ENCODE assay signal across 7 cellular contexts in genomic region chr14:23689709-23690514, GRCh38. TPM values are rescaled to one million over a fixed set of nuclear protein-coding genes. Genes with fewer than 3 reads are reported as not detected.
DNase-seq lines count a peak whose midpoint lies in the region; ATAC-seq and TF ChIP-seq lines count a peak whose summit lies in the region.
"Not testable (repeated sequence)": the region's sequence is repeated elsewhere in the genome, so short reads cannot be mapped to it uniquely, and the experiment has no call there.
"Had no signal": no experiment of that assay in that cellular context is flagged by ENCODE, and none has a peak within 500 bp of the region (broad histone marks: within the 10 kb centered on the region; RNA-seq: fewer than 3 reads in every experiment).

No MANE protein-coding gene starts in this region.

- H3K9me3 ChIP-seq in liver (ENCODE audit: control insufficient read depth in 4 of 4, low read length in 3 of 4); prostate gland: not testable (repeated sequence)

- H3K36me3 Mint-ChIP-seq in WTC11 = not testable (repeated sequence)

- not testable (repeated sequence) for H3K9ac ChIP-seq in liver (ENCODE audit: low read depth in 1 of 2, low read length in 2 of 2)

- 74% methylated on average over 3 of the region's 3 CpGs for WGBS in liver
- 76% methylated on average over 3 of the region's 3 CpGs for WGBS in prostate gland

- TF ChIP-seq POLR2A in prostate gland (IDR thresholded peaks at IDR 0.05) = not testable (repeated sequence)

- not testable (repeated sequence) for H3K27ac Mint-ChIP-seq in WTC11

- TF ChIP-seq RAD21 in liver (IDR thresholded peaks at IDR 0.05) = peak in 1 of 2 donors; percentile 35

- peaks cover 22% of the 10 kb centered on the region for H3K9me3 Mint-ChIP-seq in WTC11

- peak; percentile 8 for DNase-seq in COLO668 (lab: John Stamatoyannopoulos, UW; ENCODE audit: unreplicated experiment)
- DNase-seq in LNCaP clone FGC (ENCODE audit: low read depth) = peak; percentile 90
- not testable (repeated sequence) for DNase-seq in WTC11 (ENCODE audit: low spot score); left lobe of liver (ENCODE audit: low spot score)
- DNase-seq in prostate gland (ENCODE audit: low spot score) = peak; percentile 48

- not testable (repeated sequence) for H3K4me1 Mint-ChIP-seq in WTC11

- H3K27ac ChIP-seq in liver (ENCODE audit: low read depth in 1 of 2, low read length in 2 of 2) (peak overlapping the region; percentile 11 to 42), prostate gland (peak overlapping the region in 1 of 2 donors; percentile 60)

- not testable (repeated sequence) for H3K4me3 Mint-ChIP-seq in WTC11

- not testable (repeated sequence) for H3K36me3 ChIP-seq in liver (ENCODE audit: control insufficient read depth in 4 of 4, insufficient read depth in 3 of 4, low read depth in 1 of 4, low read length in 3 of 4); prostate gland

- H3K27me3 Mint-ChIP-seq in WTC11 (ENCODE audit: low read depth) = not testable (repeated sequence)

- not testable (repeated sequence) for H3K27me3 ChIP-seq in liver (ENCODE audit: control insufficient read depth in 4 of 4, insufficient read depth in 4 of 4, low read length in 3 of 4); prostate gland (replicated peaks; ENCODE audit: insufficient read depth)

- not testable (repeated sequence) for H3K4me3 ChIP-seq in LNCaP clone FGC (ENCODE audit: low read depth, low read length); liver (ENCODE audit: low read depth in 1 of 3, low read length in 3 of 3); prostate gland

- intact Hi-C loops in prostate gland (cut with DNase I) = not testable (repeated sequence)

- POLR2A ChIA-PET in WTC11 (lab: Charles Lee) = not testable (repeated sequence)

- TF ChIP-seq CTCF in LNCaP clone FGC (IDR thresholded peaks at IDR 0.05; ENCODE audit: control insufficient read depth, extremely low read depth, insufficient read depth); WTC11 (IDR thresholded peaks at IDR 0.05); liver (IDR thresholded peaks at IDR 0.05; ENCODE audit: low read depth, low read length, missing input control); prostate gland (IDR thresholded peaks at IDR 0.05): not testable (repeated sequence)

- CTCF ChIA-PET in WTC11 (lab: Charles Lee) = interaction anchor here (1.0 to 1.3 kb wide), 3 partner anchors 22 to 58 kb away, joined by 3 to 5 read pairs (median 3); no protein-coding TSS in a partner anchor

- ATAC-seq in WTC11 = not testable (repeated sequence)
- peak; percentile 77 for ATAC-seq in left lobe of liver

- peaks cover 0 to 26% (median 13%) of the 10 kb centered on the region in 4 donors for H3K4me1 ChIP-seq in liver (ENCODE audit: control insufficient read depth in 4 of 4, insufficient read depth in 4 of 4, low read length in 3 of 4)
- H3K4me1 ChIP-seq in prostate gland (replicated peaks) = not testable (repeated sequence)

TF ChIP-seq in WTC11, 78 proteins besides CTCF, POLR2A, EP300 and RAD21:
- peak; percentile 90 for TF ChIP-seq GABPB1 (CRISPR knock-in tag; IDR thresholded peaks at IDR 0.05)

TF ChIP-seq in liver, 16 proteins besides CTCF, POLR2A, EP300 and RAD21:
- TF ChIP-seq RXRA (IDR thresholded peaks at IDR 0.05) (peak in 1 of 2 donors; percentile 57), SP1 (IDR thresholded peaks at IDR 0.05) (peak; percentile 75), HNF4A (conservative IDR thresholded peaks at IDR 0.05) (peak in 1 of 2 donors; percentile 61)
- TF ChIP-seq, protein P1, sequence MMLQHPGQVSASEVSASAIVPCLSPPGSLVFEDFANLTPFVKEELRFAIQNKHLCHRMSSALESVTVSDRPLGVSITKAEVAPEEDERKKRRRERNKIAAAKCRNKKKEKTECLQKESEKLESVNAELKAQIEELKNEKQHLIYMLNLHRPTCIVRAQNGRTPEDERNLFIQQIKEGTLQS (IDR thresholded peaks at IDR 0.05) = peak; percentile 57

RNA-seq across cellular contexts. Expression of gene DHRS2, which starts 53.7 kb away (rescaled TPM):
- 1.8 to 4.5 TPM (median 1.8 TPM) in 3 replicates for total RNA-seq in WTC11 (2021)
- total RNA-seq in left lobe of liver = 6.2 TPM
- 1 to 10 TPM in 1 of 2 donors, under 1 TPM in 1; 0.56 to 1.0 TPM for total RNA-seq in liver
- polyA plus RNA-seq in liver = under 1 TPM; 0.33 to 0.68 TPM
- total RNA-seq in prostate gland = 1 to 10 TPM; 1.2 to 5.9 TPM
- total RNA-seq: CD8-positive, alpha-beta T cell had no signal
